Comparison of ENCODE assay signal across 8 cellular contexts in the genomic region with DNA sequence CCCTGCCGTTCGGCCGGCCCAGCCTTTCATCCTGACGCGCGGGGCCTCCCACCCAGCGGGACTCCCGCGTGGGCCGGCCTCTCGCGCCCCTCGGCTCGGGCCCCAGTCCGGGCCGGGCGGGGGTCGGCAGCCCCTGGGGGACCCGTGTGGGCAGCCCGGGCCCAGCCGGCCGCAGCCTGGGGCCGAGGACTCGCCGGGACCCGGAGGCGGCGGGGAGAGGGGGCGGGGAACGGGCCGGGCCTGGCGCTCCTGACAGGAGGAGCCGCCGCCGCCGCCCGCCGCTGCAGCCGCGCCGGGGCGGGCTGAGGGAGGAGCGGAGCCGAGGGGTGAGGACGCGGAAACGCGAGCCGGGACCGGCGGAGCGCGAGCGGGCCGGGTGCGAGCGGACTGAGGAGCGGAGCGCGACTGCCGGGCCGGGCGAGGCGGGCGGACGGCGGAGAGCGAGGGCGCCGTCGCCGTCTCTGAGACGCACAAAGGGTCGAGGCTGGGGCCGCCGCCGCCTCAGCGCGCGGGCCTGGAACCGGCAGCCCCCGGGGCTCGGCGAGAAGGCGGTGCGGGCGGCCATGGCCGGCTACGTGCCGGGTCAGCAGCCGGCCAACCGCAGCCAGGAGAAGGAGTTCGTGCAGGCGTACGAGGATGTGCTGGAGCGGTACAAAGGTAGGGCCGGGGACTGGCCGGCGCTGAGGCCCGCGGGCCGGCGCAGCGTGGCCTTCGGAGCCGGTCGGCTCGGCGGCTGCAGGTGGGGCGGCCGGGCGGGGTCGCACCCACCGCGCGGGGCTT.
DNase-seq lines count a peak whose midpoint lies in the region; ATAC-seq, FAIRE-seq and TF ChIP-seq lines count a peak whose summit lies in the region.

No MANE protein-coding gene starts in this region.

- no peak overlapping the region for H3K27ac ChIP-seq in neutrophil
- peak overlapping the region; percentile 86 for H3K27ac ChIP-seq in urinary bladder (ENCODE audit: low read depth)

- DNase-seq in GM12864 (ENCODE audit: low read depth) (no peak), RCC 7860 (ENCODE audit: low spot score) (peak; percentile 29), glomerular visceral epithelial cell (ENCODE audit: extremely low spot score) (peak; percentile 73)
- DNase-seq in activated naive CD4-positive, alpha-beta T cell treated with Interleukin-2 at 50 U/mL for 16 hours, result peak; percentile 63

- ATAC-seq in HG02981 (IDR thresholded peaks at IDR 0.05; ENCODE audit: unreplicated experiment), result peak; percentile 40
- ATAC-seq in HG03139 (IDR thresholded peaks at IDR 0.05; ENCODE audit: unreplicated experiment), result no peak

- WGBS in urinary bladder, result under 1% methylated on average over 116 of the region's 116 CpGs

- H3K27me3 ChIP-seq in neutrophil, result peaks cover 75% of the 10 kb centered on the region

- H3K9me3 ChIP-seq in neutrophil, result no peaks in the 10 kb centered on the region

- H3K36me3 ChIP-seq in neutrophil (no peaks in the 10 kb centered on the region), urinary bladder (ENCODE audit: insufficient read depth) (no peaks in the 10 kb centered on the region)

- no peak for TF ChIP-seq CTCF in GM12864 (IDR thresholded peaks at IDR 0.05; ENCODE audit: low read depth, low read length, missing control alignments)
- no peak for TF ChIP-seq CTCF in neutrophil (IDR thresholded peaks at IDR 0.05)

- no peak for FAIRE-seq in RCC 7860 (lab: Jason Lieb, UNC)

- H3K4me1 ChIP-seq in neutrophil (ENCODE audit: control insufficient read depth in 1 of 2, insufficient read depth in 1 of 2, low read depth in 1 of 2, low read length in 1 of 2), result peaks cover 30 to 31% of the 10 kb centered on the region in 2 experiments
- H3K4me1 ChIP-seq in urinary bladder (ENCODE audit: insufficient read depth), result peaks cover 2% of the 10 kb centered on the region

- H3K4me3 ChIP-seq in GM12864 (ENCODE audit: low read depth, low read length), result peak overlapping the region; percentile 66
- H3K4me3 ChIP-seq in neutrophil (ENCODE audit: low read depth in 1 of 2, low read length in 1 of 2), result peak overlapping the region; percentile 17 to 35
- H3K4me3 ChIP-seq in urinary bladder (ENCODE audit: low read depth, low read length), result peak overlapping the region; percentile 83

Comparison
In these comparisons a context has a peak if more than half of its experiments do, and no peak if none do; other contexts are left out.
1. H3K4me3 ChIP-seq: peak in every context shown above with its lines; median percentile 83 in urinary bladder; 66 in GM12864; 26 in neutrophil.